In the genomic region with DNA sequence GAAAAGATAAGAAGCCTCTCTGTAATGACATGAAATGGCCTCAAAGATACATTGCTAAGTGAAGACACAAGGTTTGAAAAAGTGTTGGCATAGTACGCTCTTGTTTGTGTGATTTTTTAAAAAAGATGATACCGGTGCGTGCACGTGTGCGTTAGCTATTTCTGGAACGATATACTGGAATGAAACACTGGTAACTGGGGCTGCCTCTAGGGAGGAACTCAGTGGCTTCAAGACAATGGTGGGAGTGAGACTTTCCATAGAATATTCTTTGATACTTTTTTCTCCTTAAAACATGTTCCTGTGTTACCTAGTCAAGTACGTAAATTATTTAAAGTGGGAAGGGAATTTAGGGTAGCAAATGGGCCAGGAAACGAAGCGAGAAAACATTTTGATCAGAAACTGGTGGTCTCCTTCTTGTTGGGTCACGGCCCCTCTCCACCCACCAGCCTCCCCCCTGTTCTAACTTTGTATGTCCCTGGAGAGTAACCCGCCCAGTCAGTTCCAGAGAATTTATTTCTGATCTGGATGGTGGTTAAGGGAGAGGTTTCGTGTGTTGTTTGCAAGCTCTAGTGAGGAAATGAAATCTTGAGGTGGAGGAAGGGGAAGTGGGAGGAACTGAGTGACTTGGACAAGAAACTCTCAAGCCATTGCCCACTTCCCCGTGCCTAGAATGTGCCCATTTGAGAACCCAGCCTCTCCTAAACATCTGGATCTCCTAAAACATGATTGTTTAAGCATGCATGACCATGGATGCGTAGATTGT, we compare ENCODE assay signal across 17 cellular contexts. TPM values are rescaled to one million over a fixed set of nuclear protein-coding genes. Genes with fewer than 3 reads are reported as not detected.
DNase-seq lines count a peak whose midpoint lies in the region; ATAC-seq, FAIRE-seq and TF ChIP-seq lines count a peak whose summit lies in the region.
"Had no signal": no experiment of that assay in that cellular context is flagged by ENCODE, and none has a peak within 500 bp of the region (broad histone marks: within the 10 kb centered on the region; RNA-seq: fewer than 3 reads in every experiment).

No MANE protein-coding gene starts in this region.

- peak; percentile 66 for FAIRE-seq in GM12891 (lab: Jason Lieb, UNC)
- FAIRE-seq: keratinocyte had no signal

- ATAC-seq in HG03025 (IDR thresholded peaks at IDR 0.05; ENCODE audit: low FRiP score, unreplicated experiment), result no peak
- no peak for ATAC-seq in GM21447 (IDR thresholded peaks at IDR 0.05; ENCODE audit: unreplicated experiment)

- H3K36me3 ChIP-seq in OCI-LY3 (replicated peaks; ENCODE audit: low read depth, low read length) (no peaks in the 10 kb centered on the region), left ventricle myocardium inferior (no peaks in the 10 kb centered on the region)
- H3K36me3 ChIP-seq: cardiac muscle cell had no signal

- TF ChIP-seq POLR2A in GM12891 (IDR thresholded peaks at IDR 0.05; ENCODE audit: low read depth, low read length), result no peak

- H3K4me1 ChIP-seq in OCI-LY3 (ENCODE audit: low read length) (peaks cover 46% of the 10 kb centered on the region), left ventricle myocardium inferior (peaks cover 22% of the 10 kb centered on the region)

- no peak overlapping the region for H3K27ac ChIP-seq in OCI-LY3 (ENCODE audit: low read length)
- peak overlapping the region; percentile 67 for H3K27ac ChIP-seq in left ventricle myocardium inferior (replicated peaks)
- H3K27ac ChIP-seq: cardiac muscle cell had no signal

- intact Hi-C loops in left ventricle myocardium inferior (cut with micrococcal nuclease), result no loop called here

- H2AFZ ChIP-seq in OCI-LY3 (ENCODE audit: low read depth, low read length), result no peak overlapping the region

- DNase-seq in AML-193 (lab: John Stamatoyannopoulos, UW) (peak; percentile 64 to 68), GM12891 (ENCODE audit: insufficient read length, low spot score) (no peak), left ventricle myocardium inferior (no peak), NCI-H1417 (lab: John Stamatoyannopoulos, UW) (no peak), GM20000 (ENCODE audit: low spot score) (no peak)
- DNase-seq: NCI-H1694 treated with DMSO at 0.1 percent for 48 hours; NCI-H524 treated with DMSO at 0.1 percent for 48 hours; retina; stimulated activated CD4-positive, alpha-beta T cell treated with anti-CD3 and anti-CD28 coated beads, Interleukin-2, amount 100 ng/mL, for 24 hours; stimulated activated CD8-positive, alpha-beta memory T cell treated with anti-CD3 and anti-CD28 coated beads, Interleukin-4, amount 100 ng/mL, for 48 hours; T1000 had no signal

- no peaks in the 10 kb centered on the region for H4K20me1 ChIP-seq in OCI-LY3 (ENCODE audit: insufficient read depth, low read length)

- TF ChIP-seq CTCF in OCI-LY3 (IDR thresholded peaks at IDR 0.05; ENCODE audit: low read depth, low read length) (no peak), left ventricle myocardium inferior (IDR thresholded peaks at IDR 0.05; ENCODE audit: borderline replicate concordance) (no peak), GM20000 (IDR thresholded peaks at IDR 0.05; ENCODE audit: extremely low read depth, missing control alignments) (no peak)

- no peaks in the 10 kb centered on the region for H3K79me2 ChIP-seq in OCI-LY3 (ENCODE audit: low read length)

- H3K27me3 ChIP-seq in OCI-LY3 (ENCODE audit: low read depth, low read length), result peaks cover 43% of the 10 kb centered on the region
- H3K27me3 ChIP-seq in left ventricle myocardium inferior (ENCODE audit: low read depth), result peaks cover 40% of the 10 kb centered on the region
- H3K27me3 ChIP-seq: cardiac muscle cell had no signal

- H3K4me2 ChIP-seq in OCI-LY3 (ENCODE audit: low read length), result peak overlapping the region; percentile 60

- H3K9me3 ChIP-seq in OCI-LY3 (ENCODE audit: insufficient read depth, low read length) (no peaks in the 10 kb centered on the region), left ventricle myocardium inferior (replicated peaks) (no peaks in the 10 kb centered on the region)

- H3K4me3 ChIP-seq in OCI-LY3 (ENCODE audit: low read length) (peak overlapping the region; percentile 36), left ventricle myocardium inferior (no peak overlapping the region)
- H3K4me3 ChIP-seq: cardiac muscle cell had no signal

- no peak overlapping the region for H3K9ac ChIP-seq in OCI-LY3 (ENCODE audit: low read length)

TF ChIP-seq in GM12891, 5 proteins besides CTCF, POLR2A, EP300 and RAD21:
- TF ChIP-seq TAF1 (IDR thresholded peaks at IDR 0.05; ENCODE audit: low read depth, low read length), result no peak
- no peak for TF ChIP-seq POLR2AphosphoS5 (IDR thresholded peaks at IDR 0.05; ENCODE audit: low read depth, low read length)
- peak; percentile 91 for TF ChIP-seq SPI1 (IDR thresholded peaks at IDR 0.05; ENCODE audit: low read depth, low read length)

RNA-seq across cellular contexts. Expression of a gene that starts 6.6 kb away (rescaled TPM):
- polyA plus RNA-seq in GM12891 (2012; ENCODE audit: low read depth, missing spikeins), result not detected
- not detected for total RNA-seq in left ventricle myocardium inferior
- total RNA-seq: cardiac muscle cell, glomerular endothelial cell had no signal
- polyA plus RNA-seq: cardiac muscle cell, keratinocyte had no signal

RNA-seq across cellular contexts. Expression of a gene that starts 59.5 kb away (rescaled TPM):
- polyA plus RNA-seq in GM12891 (2012; ENCODE audit: low read depth, missing spikeins), result not detected
- not detected for total RNA-seq in left ventricle myocardium inferior
- total RNA-seq: glomerular endothelial cell had no signal
- polyA plus RNA-seq: keratinocyte had no signal

Comparison
In these comparisons a context has a peak if more than half of its experiments do, and no peak if none do; other contexts are left out.
1. DNase-seq: peak in AML-193 (2 of 2); none in GM12891 (single experiment), left ventricle myocardium inferior (single experiment), NCI-H1417 (0 of 3) and GM20000 (single experiment).